1 cellular context compared by ENCODE assay signal in the genomic region with DNA sequence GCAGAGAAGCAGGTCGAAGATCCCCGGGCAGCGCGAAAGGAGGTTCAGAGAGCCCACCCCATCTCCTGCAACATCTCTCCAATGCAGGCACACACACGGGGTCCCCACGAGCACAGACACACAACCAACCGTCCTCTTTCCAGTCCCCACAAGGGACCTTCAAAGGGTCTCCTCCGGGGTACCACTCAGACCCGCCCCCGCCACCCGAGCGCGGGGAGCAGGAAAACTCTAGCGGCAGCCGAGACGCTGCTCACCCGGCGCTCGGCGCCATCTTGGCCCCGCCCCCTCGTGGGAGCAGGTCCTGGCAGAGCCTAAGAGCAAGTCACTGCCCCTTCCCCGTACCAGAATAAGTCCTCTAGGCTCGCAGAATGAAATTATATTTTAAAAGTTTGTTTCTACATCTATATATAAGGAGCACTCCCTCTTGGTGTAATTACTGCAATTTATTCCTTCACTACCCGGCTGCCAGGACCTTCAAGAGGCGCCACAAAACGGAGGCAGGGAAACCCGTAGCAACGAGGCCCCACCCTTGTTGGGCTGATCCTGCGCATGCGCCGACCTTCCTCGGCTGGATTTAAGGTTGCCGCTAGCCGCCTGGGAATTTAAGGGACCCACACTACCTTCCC.
TF ChIP-seq lines count a peak whose summit lies in the region.

A gene with protein sequence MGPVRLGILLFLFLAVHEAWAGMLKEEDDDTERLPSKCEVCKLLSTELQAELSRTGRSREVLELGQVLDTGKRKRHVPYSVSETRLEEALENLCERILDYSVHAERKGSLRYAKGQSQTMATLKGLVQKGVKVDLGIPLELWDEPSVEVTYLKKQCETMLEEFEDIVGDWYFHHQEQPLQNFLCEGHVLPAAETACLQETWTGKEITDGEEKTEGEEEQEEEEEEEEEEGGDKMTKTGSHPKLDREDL (plus strand): TSS at position 560 of the 626 bp plus-strand sequence. CDS start 111 bp downstream, outside the sequence.
A gene (minus strand): TSS at position 284 of the 626 bp plus-strand sequence. CDS start 5,149 bp downstream, outside the sequence.

TF ChIP-seq in HepG2, 621 proteins besides CTCF, POLR2A, EP300 and RAD21 (continued from another document and continues in another):
- TF ChIP-seq, protein P1, sequence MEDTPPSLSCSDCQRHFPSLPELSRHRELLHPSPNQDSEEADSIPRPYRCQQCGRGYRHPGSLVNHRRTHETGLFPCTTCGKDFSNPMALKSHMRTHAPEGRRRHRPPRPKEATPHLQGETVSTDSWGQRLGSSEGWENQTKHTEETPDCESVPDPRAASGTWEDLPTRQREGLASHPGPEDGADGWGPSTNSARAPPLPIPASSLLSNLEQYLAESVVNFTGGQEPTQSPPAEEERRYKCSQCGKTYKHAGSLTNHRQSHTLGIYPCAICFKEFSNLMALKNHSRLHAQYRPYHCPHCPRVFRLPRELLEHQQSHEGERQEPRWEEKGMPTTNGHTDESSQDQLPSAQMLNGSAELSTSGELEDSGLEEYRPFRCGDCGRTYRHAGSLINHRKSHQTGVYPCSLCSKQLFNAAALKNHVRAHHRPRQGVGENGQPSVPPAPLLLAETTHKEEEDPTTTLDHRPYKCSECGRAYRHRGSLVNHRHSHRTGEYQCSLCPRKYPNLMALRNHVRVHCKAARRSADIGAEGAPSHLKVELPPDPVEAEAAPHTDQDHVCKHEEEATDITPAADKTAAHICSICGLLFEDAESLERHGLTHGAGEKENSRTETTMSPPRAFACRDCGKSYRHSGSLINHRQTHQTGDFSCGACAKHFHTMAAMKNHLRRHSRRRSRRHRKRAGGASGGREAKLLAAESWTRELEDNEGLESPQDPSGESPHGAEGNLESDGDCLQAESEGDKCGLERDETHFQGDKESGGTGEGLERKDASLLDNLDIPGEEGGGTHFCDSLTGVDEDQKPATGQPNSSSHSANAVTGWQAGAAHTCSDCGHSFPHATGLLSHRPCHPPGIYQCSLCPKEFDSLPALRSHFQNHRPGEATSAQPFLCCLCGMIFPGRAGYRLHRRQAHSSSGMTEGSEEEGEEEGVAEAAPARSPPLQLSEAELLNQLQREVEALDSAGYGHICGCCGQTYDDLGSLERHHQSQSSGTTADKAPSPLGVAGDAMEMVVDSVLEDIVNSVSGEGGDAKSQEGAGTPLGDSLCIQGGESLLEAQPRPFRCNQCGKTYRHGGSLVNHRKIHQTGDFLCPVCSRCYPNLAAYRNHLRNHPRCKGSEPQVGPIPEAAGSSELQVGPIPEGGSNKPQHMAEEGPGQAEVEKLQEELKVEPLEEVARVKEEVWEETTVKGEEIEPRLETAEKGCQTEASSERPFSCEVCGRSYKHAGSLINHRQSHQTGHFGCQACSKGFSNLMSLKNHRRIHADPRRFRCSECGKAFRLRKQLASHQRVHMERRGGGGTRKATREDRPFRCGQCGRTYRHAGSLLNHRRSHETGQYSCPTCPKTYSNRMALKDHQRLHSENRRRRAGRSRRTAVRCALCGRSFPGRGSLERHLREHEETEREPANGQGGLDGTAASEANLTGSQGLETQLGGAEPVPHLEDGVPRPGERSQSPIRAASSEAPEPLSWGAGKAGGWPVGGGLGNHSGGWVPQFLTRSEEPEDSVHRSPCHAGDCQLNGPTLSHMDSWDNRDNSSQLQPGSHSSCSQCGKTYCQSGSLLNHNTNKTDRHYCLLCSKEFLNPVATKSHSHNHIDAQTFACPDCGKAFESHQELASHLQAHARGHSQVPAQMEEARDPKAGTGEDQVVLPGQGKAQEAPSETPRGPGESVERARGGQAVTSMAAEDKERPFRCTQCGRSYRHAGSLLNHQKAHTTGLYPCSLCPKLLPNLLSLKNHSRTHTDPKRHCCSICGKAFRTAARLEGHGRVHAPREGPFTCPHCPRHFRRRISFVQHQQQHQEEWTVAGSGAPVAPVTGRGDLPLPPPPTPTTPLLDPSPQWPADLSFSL (CRISPR knock-in tag; IDR thresholded peaks at IDR 0.05): no peak
- TF ChIP-seq POLR2G (IDR thresholded peaks at IDR 0.05; ENCODE audit: low read depth, low read length) (peak; percentile 70), ATF7 (IDR thresholded peaks at IDR 0.05) (no peak), ATF7 (CRISPR knock-in tag; IDR thresholded peaks at IDR 0.05) (no peak), TEAD3 (CRISPR knock-in tag; optimal IDR thresholded peaks at IDR 0.05; ENCODE audit: borderline replicate concordance) (peak; percentile 51), SP5 (CRISPR knock-in tag; IDR thresholded peaks at IDR 0.05; ENCODE audit: borderline replicate concordance, low read depth) (peak; percentile 42; the same call in 1 of the 2 replicates), ZNF563 (CRISPR knock-in tag; IDR thresholded peaks at IDR 0.05) (no peak; the same call in 1 of the 2 replicates), XRCC5 (optimal IDR thresholded peaks at IDR 0.05; ENCODE audit: low read length) (peak; percentile 16), TCF7 (IDR thresholded peaks at IDR 0.05; ENCODE audit: low read depth) (no peak), ZNF674 (CRISPR knock-in tag; IDR thresholded peaks at IDR 0.05; ENCODE audit: low read depth) (no peak), RXRB (CRISPR knock-in tag; IDR thresholded peaks at IDR 0.05; ENCODE audit: borderline replicate concordance) (peak; percentile 57), ISL2 (CRISPR knock-in tag; IDR thresholded peaks at IDR 0.05) (peak; percentile 62), STAT5B (CRISPR knock-in tag; IDR thresholded peaks at IDR 0.05) (0 out of 2 replicates have a peak, but pooled peaks have one; percentile 16), FOXP1 (IDR thresholded peaks at IDR 0.05) (no peak), FOXP1 (CRISPR knock-in tag; IDR thresholded peaks at IDR 0.05) (no peak), ZNF678 (CRISPR knock-in tag; IDR thresholded peaks at IDR 0.05) (no peak), ZNF335 (CRISPR knock-in tag; IDR thresholded peaks at IDR 0.05) (0 out of 2 replicates have a peak, but pooled peaks have one; percentile 50), ZKSCAN1 (IDR thresholded peaks at IDR 0.05; ENCODE audit: low read length) (no peak), ZFP36L1 (CRISPR knock-in tag; IDR thresholded peaks at IDR 0.05) (no peak), MYC (CRISPR knock-in tag; IDR thresholded peaks at IDR 0.05; ENCODE audit: borderline replicate concordance) (0 out of 2 replicates have a peak, but pooled peaks have one; percentile 26), POLR2AphosphoS2 (IDR thresholded peaks at IDR 0.05; ENCODE audit: low read depth, low read length) (no peak), ZNF567 (CRISPR knock-in tag; IDR thresholded peaks at IDR 0.05; ENCODE audit: borderline replicate concordance) (no peak), ZNF777 (CRISPR knock-in tag; IDR thresholded peaks at IDR 0.05) (peak; percentile 57), ETV6 (CRISPR knock-in tag; conservative IDR thresholded peaks at IDR 0.05) (no peak), ZC3H4 (CRISPR knock-in tag; IDR thresholded peaks at IDR 0.05; ENCODE audit: borderline replicate concordance) (no peak), ZZZ3 (CRISPR knock-in tag; IDR thresholded peaks at IDR 0.05; ENCODE audit: borderline replicate concordance) (no peak), ZNF256 (CRISPR knock-in tag; conservative IDR thresholded peaks at IDR 0.05) (peak; percentile 87), ZNF317 (CRISPR knock-in tag; IDR thresholded peaks at IDR 0.05) (no peak), ZNF510 (CRISPR knock-in tag; IDR thresholded peaks at IDR 0.05; ENCODE audit: low read depth) (peak; percentile 60; the same call in 1 of the 2 replicates), HNRNPLL (IDR thresholded peaks at IDR 0.05; ENCODE audit: low read depth, low read length, poor library complexity, severe bottlenecking) (peak; percentile 44), ZNF430 (CRISPR knock-in tag; IDR thresholded peaks at IDR 0.05) (peak; percentile 52; the same call in 1 of the 2 replicates), ZNF670 (CRISPR knock-in tag; IDR thresholded peaks at IDR 0.05; ENCODE audit: borderline replicate concordance) (peak; percentile 62; the same call in 1 of the 2 replicates)
- TF ChIP-seq, protein P2, sequence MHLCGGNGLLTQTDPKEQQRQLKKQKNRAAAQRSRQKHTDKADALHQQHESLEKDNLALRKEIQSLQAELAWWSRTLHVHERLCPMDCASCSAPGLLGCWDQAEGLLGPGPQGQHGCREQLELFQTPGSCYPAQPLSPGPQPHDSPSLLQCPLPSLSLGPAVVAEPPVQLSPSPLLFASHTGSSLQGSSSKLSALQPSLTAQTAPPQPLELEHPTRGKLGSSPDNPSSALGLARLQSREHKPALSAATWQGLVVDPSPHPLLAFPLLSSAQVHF (CRISPR knock-in tag; IDR thresholded peaks at IDR 0.05): no peak
- TF ChIP-seq, protein P3, sequence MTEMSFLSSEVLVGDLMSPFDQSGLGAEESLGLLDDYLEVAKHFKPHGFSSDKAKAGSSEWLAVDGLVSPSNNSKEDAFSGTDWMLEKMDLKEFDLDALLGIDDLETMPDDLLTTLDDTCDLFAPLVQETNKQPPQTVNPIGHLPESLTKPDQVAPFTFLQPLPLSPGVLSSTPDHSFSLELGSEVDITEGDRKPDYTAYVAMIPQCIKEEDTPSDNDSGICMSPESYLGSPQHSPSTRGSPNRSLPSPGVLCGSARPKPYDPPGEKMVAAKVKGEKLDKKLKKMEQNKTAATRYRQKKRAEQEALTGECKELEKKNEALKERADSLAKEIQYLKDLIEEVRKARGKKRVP (CRISPR knock-in tag; IDR thresholded peaks at IDR 0.05): peak in 1 of 2 experiments; percentile 60; a peak in 1 of 4 replicates
- TF ChIP-seq, protein P4, sequence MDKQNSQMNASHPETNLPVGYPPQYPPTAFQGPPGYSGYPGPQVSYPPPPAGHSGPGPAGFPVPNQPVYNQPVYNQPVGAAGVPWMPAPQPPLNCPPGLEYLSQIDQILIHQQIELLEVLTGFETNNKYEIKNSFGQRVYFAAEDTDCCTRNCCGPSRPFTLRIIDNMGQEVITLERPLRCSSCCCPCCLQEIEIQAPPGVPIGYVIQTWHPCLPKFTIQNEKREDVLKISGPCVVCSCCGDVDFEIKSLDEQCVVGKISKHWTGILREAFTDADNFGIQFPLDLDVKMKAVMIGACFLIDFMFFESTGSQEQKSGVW (CRISPR knock-in tag; IDR thresholded peaks at IDR 0.05; ENCODE audit: borderline replicate concordance): no peak
- TF ChIP-seq, protein P5, sequence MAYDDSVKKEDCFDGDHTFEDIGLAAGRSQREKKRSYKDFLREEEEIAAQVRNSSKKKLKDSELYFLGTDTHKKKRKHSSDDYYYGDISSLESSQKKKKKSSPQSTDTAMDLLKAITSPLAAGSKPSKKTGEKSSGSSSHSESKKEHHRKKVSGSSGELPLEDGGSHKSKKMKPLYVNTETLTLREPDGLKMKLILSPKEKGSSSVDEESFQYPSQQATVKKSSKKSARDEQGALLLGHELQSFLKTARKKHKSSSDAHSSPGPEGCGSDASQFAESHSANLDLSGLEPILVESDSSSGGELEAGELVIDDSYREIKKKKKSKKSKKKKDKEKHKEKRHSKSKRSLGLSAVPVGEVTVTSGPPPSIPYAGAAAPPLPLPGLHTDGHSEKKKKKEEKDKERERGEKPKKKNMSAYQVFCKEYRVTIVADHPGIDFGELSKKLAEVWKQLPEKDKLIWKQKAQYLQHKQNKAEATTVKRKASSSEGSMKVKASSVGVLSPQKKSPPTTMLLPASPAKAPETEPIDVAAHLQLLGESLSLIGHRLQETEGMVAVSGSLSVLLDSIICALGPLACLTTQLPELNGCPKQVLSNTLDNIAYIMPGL (CRISPR knock-in tag; IDR thresholded peaks at IDR 0.05; ENCODE audit: borderline replicate concordance in 1 of 2, low read depth in 1 of 2): peak in 1 of 2 experiments; percentile 41; a peak in 1 of 4 replicates
- TF ChIP-seq, protein P6, sequence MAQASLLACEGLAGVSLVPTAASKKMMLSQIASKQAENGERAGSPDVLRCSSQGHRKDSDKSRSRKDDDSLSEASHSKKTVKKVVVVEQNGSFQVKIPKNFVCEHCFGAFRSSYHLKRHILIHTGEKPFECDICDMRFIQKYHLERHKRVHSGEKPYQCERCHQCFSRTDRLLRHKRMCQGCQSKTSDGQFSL (CRISPR knock-in tag; IDR thresholded peaks at IDR 0.05): peak; percentile 56; the same call in 1 of the 2 replicates
- TF ChIP-seq, protein P7, sequence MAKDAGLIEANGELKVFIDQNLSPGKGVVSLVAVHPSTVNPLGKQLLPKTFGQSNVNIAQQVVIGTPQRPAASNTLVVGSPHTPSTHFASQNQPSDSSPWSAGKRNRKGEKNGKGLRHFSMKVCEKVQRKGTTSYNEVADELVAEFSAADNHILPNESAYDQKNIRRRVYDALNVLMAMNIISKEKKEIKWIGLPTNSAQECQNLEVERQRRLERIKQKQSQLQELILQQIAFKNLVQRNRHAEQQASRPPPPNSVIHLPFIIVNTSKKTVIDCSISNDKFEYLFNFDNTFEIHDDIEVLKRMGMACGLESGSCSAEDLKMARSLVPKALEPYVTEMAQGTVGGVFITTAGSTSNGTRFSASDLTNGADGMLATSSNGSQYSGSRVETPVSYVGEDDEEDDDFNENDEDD (CRISPR knock-in tag; IDR thresholded peaks at IDR 0.05; ENCODE audit: borderline replicate concordance): peak; percentile 65; the same call in 1 of the 2 replicates
- TF ChIP-seq, protein P8, sequence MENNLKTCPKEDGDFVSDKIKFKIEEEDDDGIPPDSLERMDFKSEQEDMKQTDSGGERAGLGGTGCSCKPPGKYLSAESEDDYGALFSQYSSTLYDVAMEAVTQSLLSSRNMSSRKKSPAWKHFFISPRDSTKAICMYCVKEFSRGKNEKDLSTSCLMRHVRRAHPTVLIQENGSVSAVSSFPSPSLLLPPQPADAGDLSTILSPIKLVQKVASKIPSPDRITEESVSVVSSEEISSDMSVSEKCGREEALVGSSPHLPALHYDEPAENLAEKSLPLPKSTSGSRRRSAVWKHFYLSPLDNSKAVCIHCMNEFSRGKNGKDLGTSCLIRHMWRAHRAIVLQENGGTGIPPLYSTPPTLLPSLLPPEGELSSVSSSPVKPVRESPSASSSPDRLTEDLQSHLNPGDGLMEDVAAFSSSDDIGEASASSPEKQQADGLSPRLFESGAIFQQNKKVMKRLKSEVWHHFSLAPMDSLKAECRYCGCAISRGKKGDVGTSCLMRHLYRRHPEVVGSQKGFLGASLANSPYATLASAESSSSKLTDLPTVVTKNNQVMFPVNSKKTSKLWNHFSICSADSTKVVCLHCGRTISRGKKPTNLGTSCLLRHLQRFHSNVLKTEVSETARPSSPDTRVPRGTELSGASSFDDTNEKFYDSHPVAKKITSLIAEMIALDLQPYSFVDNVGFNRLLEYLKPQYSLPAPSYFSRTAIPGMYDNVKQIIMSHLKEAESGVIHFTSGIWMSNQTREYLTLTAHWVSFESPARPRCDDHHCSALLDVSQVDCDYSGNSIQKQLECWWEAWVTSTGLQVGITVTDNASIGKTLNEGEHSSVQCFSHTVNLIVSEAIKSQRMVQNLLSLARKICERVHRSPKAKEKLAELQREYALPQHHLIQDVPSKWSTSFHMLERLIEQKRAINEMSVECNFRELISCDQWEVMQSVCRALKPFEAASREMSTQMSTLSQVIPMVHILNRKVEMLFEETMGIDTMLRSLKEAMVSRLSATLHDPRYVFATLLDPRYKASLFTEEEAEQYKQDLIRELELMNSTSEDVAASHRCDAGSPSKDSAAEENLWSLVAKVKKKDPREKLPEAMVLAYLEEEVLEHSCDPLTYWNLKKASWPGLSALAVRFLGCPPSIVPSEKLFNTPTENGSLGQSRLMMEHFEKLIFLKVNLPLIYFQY (CRISPR knock-in tag; IDR thresholded peaks at IDR 0.05; ENCODE audit: borderline replicate concordance): no peak
